In the genomic region with DNA sequence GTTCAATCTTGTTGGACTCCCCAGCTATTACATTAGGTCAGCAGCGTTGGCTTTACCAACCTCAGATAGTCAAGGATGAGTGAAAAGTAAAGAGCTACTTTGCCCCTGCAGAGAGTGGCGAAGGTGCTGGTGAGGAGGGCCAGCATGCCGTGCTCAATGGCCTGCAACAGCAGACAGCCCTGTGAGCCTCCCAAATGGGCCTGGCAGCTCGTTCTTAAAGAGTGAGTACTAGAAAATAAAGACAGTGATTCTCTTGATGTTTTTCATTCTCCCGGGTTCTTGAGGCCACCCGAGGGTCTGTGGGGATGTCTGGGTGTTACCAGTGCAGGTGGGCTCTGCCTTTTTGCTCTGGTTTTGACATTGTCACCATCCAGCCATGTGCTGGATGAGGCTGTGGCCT, we compare ENCODE assay signal across 16 cellular contexts. TPM values are rescaled to one million over a fixed set of nuclear protein-coding genes. Genes with fewer than 3 reads are reported as not detected.
DNase-seq lines count a peak whose midpoint lies in the region; ATAC-seq and TF ChIP-seq lines count a peak whose summit lies in the region.
"Had no signal": no experiment of that assay in that cellular context is flagged by ENCODE, and none has a peak within 500 bp of the region (broad histone marks: within the 10 kb centered on the region; RNA-seq: fewer than 3 reads in every experiment).

No MANE protein-coding gene starts in this region.

- no peak for TF ChIP-seq EP300 in stomach (IDR thresholded peaks at IDR 0.05)

- H3K4me1 ChIP-seq in esophagus squamous epithelium (peaks cover 0 to 44% (median 12%) of the 10 kb centered on the region in 3 donors), stomach (peaks cover 46 to 85% (median 62%) of the 10 kb centered on the region in 4 donors)
- H3K4me1 ChIP-seq: SJSA1 had no signal

- H3K4me3 ChIP-seq in esophagus squamous epithelium (no peak overlapping the region), stomach (no peak overlapping the region)
- H3K4me3 ChIP-seq: SJSA1 had no signal

- no peak for TF ChIP-seq CTCF in esophagus squamous epithelium (IDR thresholded peaks at IDR 0.05)
- TF ChIP-seq CTCF in stomach (IDR thresholded peaks at IDR 0.05), result no peak

- 81 to 84% methylated on average over 5 to 6 of the region's 6 CpGs for WGBS in esophagus squamous epithelium, 2 donors
- WGBS in stomach, 5 donors, result 85 to 94% (median 90%) methylated on average over 6 of the region's 6 CpGs

- H3K9me3 ChIP-seq in esophagus squamous epithelium, result no peaks in the 10 kb centered on the region
- no peaks in the 10 kb centered on the region for H3K9me3 ChIP-seq in stomach
- H3K9me3 ChIP-seq: SJSA1 had no signal

- H3K27me3 ChIP-seq in esophagus squamous epithelium (peaks cover 0 to 12% (median 0%) of the 10 kb centered on the region in 4 donors), stomach (no peaks in the 10 kb centered on the region)
- H3K27me3 ChIP-seq: SJSA1 had no signal

- intact Hi-C loops in esophagus squamous epithelium (cut with DNase I), result no loop called here
- intact Hi-C loops in stomach (cut with DNase I; ENCODE audit: low total_unique reads), result no loop called here

- ATAC-seq in GM21447 (IDR thresholded peaks at IDR 0.05; ENCODE audit: unreplicated experiment), result no peak
- ATAC-seq: Panc1 had no signal

- H3K27ac ChIP-seq in esophagus squamous epithelium (peak overlapping the region; percentile 22 to 83 (median 68)), stomach (peak overlapping the region in 4 of 5 donors; percentile 11 to 82 (median 34))
- H3K27ac ChIP-seq: 22Rv1, SJSA1 had no signal

- no peaks in the 10 kb centered on the region for H3K36me3 ChIP-seq in esophagus squamous epithelium
- H3K36me3 ChIP-seq in stomach, result no peaks in the 10 kb centered on the region
- H3K36me3 ChIP-seq: SJSA1 had no signal

- TF ChIP-seq POLR2A in esophagus squamous epithelium (IDR thresholded peaks at IDR 0.05) (no peak), stomach (IDR thresholded peaks at IDR 0.05) (no peak)

- DNase-seq in DMS53 (lab: John Stamatoyannopoulos, UW), result peak; percentile 24
- no peak for DNase-seq in DMS53 treated with DMSO at 0.1 percent for 48 hours (lab: John Stamatoyannopoulos, UW; ENCODE audit: unreplicated experiment)
- peak; percentile 56 for DNase-seq in NCI-H510A (lab: John Stamatoyannopoulos, UW)
- DNase-seq in esophagus squamous epithelium (lab: John Stamatoyannopoulos, UW), result no peak
- DNase-seq in stomach, result no peak
- DNase-seq in foreskin melanocyte, result no peak
- DNase-seq in NCI-H748 (lab: John Stamatoyannopoulos, UW; ENCODE audit: unreplicated experiment), result no peak
- DNase-seq: AML-193, GDM1, NCI-H1417 treated with DMSO at 0.1 percent for 48 hours, NCI-H2081, NCI-H524 treated with DMSO at 0.1 percent for 48 hours had no signal

RNA-seq across cellular contexts. Expression of a gene that starts 16.2 kb away (rescaled TPM):
- 10 to 100 TPM in 2 of 4 donors, 1 to 10 TPM in 2; 1.8 to 18.7 (median 8.5) TPM for total RNA-seq in esophagus squamous epithelium
- total RNA-seq in stomach, result 100 to 1,000 TPM in 2 of 5 donors, 10 to 100 TPM in 1, 1 to 10 TPM in 2; 6.8 to 121 (median 24.9) TPM
- 100 to 1,000 TPM in 2 of 3 donors, 10 to 100 TPM in 1; 88.8 to 113 (median 104) TPM for polyA plus RNA-seq in stomach
- total RNA-seq: SJSA1 had no signal

Comparison
In these comparisons a context has a peak if more than half of its experiments do, and no peak if none do; other contexts are left out.
1. DNase-seq: peak in DMS53 (single experiment) and NCI-H510A (single experiment); none in DMS53 treated with DMSO at 0.1 percent for 48 hours (single experiment), esophagus squamous epithelium (single experiment), stomach (single experiment), foreskin melanocyte (single experiment) and NCI-H748 (single experiment).